In genomic region chr3:69161587-69162196, GRCh38 we compare ENCODE assay signal across 1 cellular context.
A peak's percentile ranks its signal among the peaks of the same experiment; 100 is the strongest.
TF ChIP-seq lines count a peak whose summit lies in the region.

No MANE protein-coding gene starts in this region.

TF ChIP-seq in K562, 482 proteins besides CTCF, POLR2A, EP300 and RAD21 (continued from another document):
- no peak for TF ChIP-seq GABPA (tag; conservative IDR thresholded peaks at IDR 0.05; ENCODE audit: low read depth)
- TF ChIP-seq C11orf30 (IDR thresholded peaks at IDR 0.05; ENCODE audit: low read depth) = no peak
- TF ChIP-seq RB1 (IDR thresholded peaks at IDR 0.05; ENCODE audit: low read depth) = no peak
- TF ChIP-seq ZNF436 (CRISPR knock-in tag; IDR thresholded peaks at IDR 0.05) = no peak
- TF ChIP-seq SP2 (IDR thresholded peaks at IDR 0.05; ENCODE audit: extremely low read depth, low read depth, low read length, poor library complexity, severe bottlenecking) = no peak
- no peak for TF ChIP-seq IFI16 (CRISPR knock-in tag; IDR thresholded peaks at IDR 0.05)
- TF ChIP-seq KLF16 (IDR thresholded peaks at IDR 0.05) = 0 out of 2 replicates have a peak, but pooled peaks have one; percentile 12
- TF ChIP-seq, protein P1, sequence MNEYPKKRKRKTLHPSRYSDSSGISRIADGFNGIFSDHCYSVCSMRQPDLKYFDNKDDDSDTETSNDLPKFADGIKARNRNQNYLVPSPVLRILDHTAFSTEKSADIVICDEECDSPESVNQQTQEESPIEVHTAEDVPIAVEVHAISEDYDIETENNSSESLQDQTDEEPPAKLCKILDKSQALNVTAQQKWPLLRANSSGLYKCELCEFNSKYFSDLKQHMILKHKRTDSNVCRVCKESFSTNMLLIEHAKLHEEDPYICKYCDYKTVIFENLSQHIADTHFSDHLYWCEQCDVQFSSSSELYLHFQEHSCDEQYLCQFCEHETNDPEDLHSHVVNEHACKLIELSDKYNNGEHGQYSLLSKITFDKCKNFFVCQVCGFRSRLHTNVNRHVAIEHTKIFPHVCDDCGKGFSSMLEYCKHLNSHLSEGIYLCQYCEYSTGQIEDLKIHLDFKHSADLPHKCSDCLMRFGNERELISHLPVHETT (CRISPR knock-in tag; conservative IDR thresholded peaks at IDR 0.05 in 1 of 2, IDR thresholded peaks at IDR 0.05 in 1 of 2) = no peak
- no peak for TF ChIP-seq TEAD1 (CRISPR knock-in tag; IDR thresholded peaks at IDR 0.05)
- no peak for TF ChIP-seq MITF (IDR thresholded peaks at IDR 0.05)
- TF ChIP-seq PBX2 (CRISPR knock-in tag; IDR thresholded peaks at IDR 0.05; ENCODE audit: low read depth) = no peak
- TF ChIP-seq PBX2 (tag; conservative IDR thresholded peaks at IDR 0.05; ENCODE audit: low read depth) = no peak
- TF ChIP-seq, protein P2, sequence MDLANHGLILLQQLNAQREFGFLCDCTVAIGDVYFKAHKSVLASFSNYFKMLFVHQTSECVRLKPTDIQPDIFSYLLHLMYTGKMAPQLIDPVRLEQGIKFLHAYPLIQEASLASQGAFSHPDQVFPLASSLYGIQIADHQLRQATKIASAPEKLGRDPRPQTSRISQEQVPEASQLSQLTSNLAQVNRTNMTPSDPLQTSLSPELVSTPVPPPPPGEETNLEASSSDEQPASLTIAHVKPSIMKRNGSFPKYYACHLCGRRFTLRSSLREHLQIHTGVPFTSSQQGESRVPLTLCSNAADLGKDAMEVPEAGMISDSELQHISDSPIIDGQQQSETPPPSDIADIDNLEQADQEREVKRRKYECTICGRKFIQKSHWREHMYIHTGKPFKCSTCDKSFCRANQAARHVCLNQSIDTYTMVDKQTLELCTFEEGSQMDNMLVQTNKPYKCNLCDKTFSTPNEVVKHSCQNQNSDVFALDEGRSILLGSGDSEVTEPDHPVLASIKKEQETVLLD (IDR thresholded peaks at IDR 0.05) = no peak
